ENCODE assay signal across 8 cellular contexts in the genomic region with DNA sequence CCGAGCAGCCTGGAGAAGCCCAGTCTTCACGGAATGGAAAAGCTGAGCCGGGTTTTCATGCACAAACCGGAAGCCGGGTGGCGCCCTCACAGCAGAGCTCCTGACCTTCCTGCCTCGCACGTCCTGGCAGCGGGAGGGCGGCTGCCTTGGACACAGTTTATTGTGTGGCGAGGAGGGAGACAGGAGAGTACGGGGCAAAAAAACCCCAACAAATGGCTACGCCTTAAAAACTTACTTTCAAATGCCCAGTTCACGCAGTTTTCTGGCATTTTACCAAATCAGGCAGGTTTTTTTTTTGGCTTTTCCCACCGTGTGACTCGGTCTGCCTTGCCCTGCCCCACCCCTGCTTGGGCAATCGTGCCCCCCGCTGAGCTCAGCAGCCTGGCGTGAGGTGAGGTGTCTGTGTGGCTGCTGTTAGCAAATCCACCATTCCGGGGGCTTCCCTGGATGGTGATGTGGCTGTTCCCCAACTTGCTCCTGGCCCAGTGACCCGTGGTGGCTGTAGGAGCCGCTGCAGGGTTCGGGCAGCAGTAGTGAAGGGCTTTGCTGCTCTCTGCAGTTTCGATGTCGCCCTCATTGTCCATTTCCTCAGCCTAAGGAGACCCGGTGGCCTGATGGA.
DNase-seq lines count a peak whose midpoint lies in the region; FAIRE-seq and TF ChIP-seq lines count a peak whose summit lies in the region.
"Not testable (repeated sequence)": the region's sequence is repeated elsewhere in the genome, so short reads cannot be mapped to it uniquely, and the experiment has no call there.

No MANE protein-coding gene starts in this region.

- CTCF ChIA-PET in activated naive CD4-positive, alpha-beta T cell treated with anti-CD3 and anti-CD28 coated beads for 36 hours (lab: Charles Lee) = not testable (repeated sequence)

- intact Hi-C loops in activated naive CD4-positive, alpha-beta T cell treated with anti-CD3 and anti-CD28 coated beads for 36 hours (cut with micrococcal nuclease) = loop anchor here (10.0 kb wide), 1 partner anchor 652 kb away; no protein-coding TSS in a partner anchor
- intact Hi-C loops in stomach (cut with DNase I; ENCODE audit: low total_unique reads) = not testable (repeated sequence)

- not testable (repeated sequence) for DNase-seq in HTR-8/SVneo (ENCODE audit: insufficient read length, low spot score)
- DNase-seq in NCI-H748 treated with DMSO at 0.1 percent for 48 hours (lab: John Stamatoyannopoulos, UW) = peak; percentile 14
- DNase-seq in activated naive CD4-positive, alpha-beta T cell treated with anti-CD3 and anti-CD28 coated beads for 36 hours = peak; percentile 14
- DNase-seq in epithelial cell of proximal tubule (ENCODE audit: low read depth) = peak; percentile 45
- DNase-seq in iPS-NIHi7 (ENCODE audit: extremely low spot score) = peak; percentile 50
- DNase-seq in stomach = peak; percentile 34

- H3K9ac ChIP-seq in BLaER1 = not testable (repeated sequence)

- H3K27me3 Mint-ChIP-seq in activated naive CD4-positive, alpha-beta T cell treated with anti-CD3 and anti-CD28 coated beads for 36 hours (ENCODE audit: low read depth) = not testable (repeated sequence)
- H3K27me3 Mint-ChIP-seq in nephron (ENCODE audit: low read depth) = peaks cover 30% of the 10 kb centered on the region

- 20 to 41% (median 31%) methylated on average over 19 to 26 of the region's 26 CpGs for WGBS in stomach, 5 donors

- H3K4me3 Mint-ChIP-seq in activated naive CD4-positive, alpha-beta T cell treated with anti-CD3 and anti-CD28 coated beads for 36 hours = not testable (repeated sequence)
- peak overlapping the region in 1 of 3 experiments; percentile 35 for H3K4me3 Mint-ChIP-seq in nephron

- TF ChIP-seq CTCF in epithelial cell of proximal tubule (conservative IDR thresholded peaks at IDR 0.05; ENCODE audit: low read depth, low read length) = peak; percentile 48
- TF ChIP-seq CTCF in nephron (IDR thresholded peaks at IDR 0.05; ENCODE audit: unreplicated experiment in 3 of 3) = peak in 2 of 3 experiments; percentile 25 to 34
- TF ChIP-seq CTCF in stomach (IDR thresholded peaks at IDR 0.05) = peak in 1 of 7 experiments; percentile 10

- not testable (repeated sequence) for H3K4me1 Mint-ChIP-seq in activated naive CD4-positive, alpha-beta T cell treated with anti-CD3 and anti-CD28 coated beads for 36 hours (ENCODE audit: low read depth)
- peaks cover 39% of the 10 kb centered on the region for H3K4me1 Mint-ChIP-seq in nephron

- 0 out of 2 replicates have a peak overlapping the region, but pooled peaks have one; percentile 17 for H3K4me2 ChIP-seq in BLaER1

- peak; percentile 55 for FAIRE-seq in HTR-8/SVneo (lab: Jason Lieb, UNC)

- H3K27ac Mint-ChIP-seq in activated naive CD4-positive, alpha-beta T cell treated with anti-CD3 and anti-CD28 coated beads for 36 hours = not testable (repeated sequence)
- H3K27ac Mint-ChIP-seq in nephron = peak overlapping the region; percentile 9 to 62 (median 34)

- not testable (repeated sequence) for H4K20me1 ChIP-seq in BLaER1

- H3K36me3 ChIP-seq in BLaER1, stomach: not testable (repeated sequence)

- H3K36me3 Mint-ChIP-seq in activated naive CD4-positive, alpha-beta T cell treated with anti-CD3 and anti-CD28 coated beads for 36 hours (ENCODE audit: low read depth); nephron (ENCODE audit: low read depth): not testable (repeated sequence)

- H3K4me1 ChIP-seq in BLaER1 (peaks cover 39% of the 10 kb centered on the region), stomach (peaks cover 0 to 18% (median 7%) of the 10 kb centered on the region in 4 donors)

- H3K27me3 ChIP-seq in BLaER1 = not testable (repeated sequence)
- peaks cover 0 to 13% (median 0%) of the 10 kb centered on the region in 3 donors for H3K27me3 ChIP-seq in stomach

- not testable (repeated sequence) for H3K4me3 ChIP-seq in BLaER1, stomach
- H3K4me3 ChIP-seq in epithelial cell of proximal tubule (ENCODE audit: low read depth, low read length) = peak overlapping the region; percentile 11

- TF ChIP-seq EP300 in stomach (IDR thresholded peaks at IDR 0.05) = not testable (repeated sequence)

- H3K27ac ChIP-seq in BLaER1 = not testable (repeated sequence)
- H3K27ac ChIP-seq in stomach = peak overlapping the region in 4 of 5 donors; percentile 14 to 40 (median 31)

- not testable (repeated sequence) for H3K9me3 Mint-ChIP-seq in activated naive CD4-positive, alpha-beta T cell treated with anti-CD3 and anti-CD28 coated beads for 36 hours; nephron

- not testable (repeated sequence) for H3K9me3 ChIP-seq in BLaER1, stomach

- not testable (repeated sequence) for TF ChIP-seq POLR2A in stomach (IDR thresholded peaks at IDR 0.05)
